Comparison of ENCODE assay signal across 12 cellular contexts in genomic region chr17:306536-307294, GRCh38.
"Had no signal": no experiment of that assay in that cellular context is flagged by ENCODE, and none has a peak within 500 bp of the region (broad histone marks: within the 10 kb centered on the region; RNA-seq: fewer than 3 reads in every experiment).

No MANE protein-coding gene starts in this region.

- FAIRE-seq: endometrium had no signal

- H3K27me3 ChIP-seq: breast epithelium, sigmoid colon had no signal

- H3K9me3 ChIP-seq: breast epithelium, psoas muscle, sigmoid colon, thoracic aorta had no signal

- H3K4me1 ChIP-seq: breast epithelium had no signal

- DNase-seq: activated naive CD4-positive, alpha-beta T cell; anterior cingulate cortex; hypothalamus; kidney glomerular epithelial cell; naive B cell; sigmoid colon; stimulated activated CD4-positive, alpha-beta T cell treated with anti-CD3 and anti-CD28 coated beads, Interleukin-1b, Interleukin-23, amount 100 ng/mL, for 48 hours had no signal

- H3K27ac ChIP-seq: breast epithelium, psoas muscle, thoracic aorta had no signal

- H3K4me3 ChIP-seq: breast epithelium, psoas muscle, sigmoid colon, thoracic aorta had no signal

- ATAC-seq: esophagus mucosa, psoas muscle had no signal

- H3K36me3 ChIP-seq: breast epithelium, sigmoid colon, thoracic aorta had no signal
